In genomic region chr20:56957737-56958553, GRCh38 we compare ENCODE assay signal across 12 cellular contexts.
DNase-seq lines count a peak whose midpoint lies in the region; ATAC-seq and TF ChIP-seq lines count a peak whose summit lies in the region.
"Had no signal": no experiment of that assay in that cellular context is flagged by ENCODE, and none has a peak within 500 bp of the region (broad histone marks: within the 10 kb centered on the region; RNA-seq: fewer than 3 reads in every experiment).

No MANE protein-coding gene starts in this region.

- no peak overlapping the region for H3K4me3 ChIP-seq in spleen
- H3K4me3 ChIP-seq: SJSA1, skin epidermis had no signal

- H3K27me3 Mint-ChIP-seq in neural crest cell (ENCODE audit: low read depth): peaks cover 89% of the 10 kb centered on the region

- H3K36me3 Mint-ChIP-seq in neural crest cell (ENCODE audit: low read depth): no peaks in the 10 kb centered on the region

- peaks cover 0 to 89% (median 27%) of the 10 kb centered on the region in 7 donors for H3K27me3 ChIP-seq in spleen (replicated peaks in 1 of 7)

- H3K4me1 ChIP-seq in spleen: peaks cover 0 to 5% (median 0%) of the 10 kb centered on the region in 6 donors
- H3K4me1 ChIP-seq: SJSA1 had no signal

- no peaks in the 10 kb centered on the region for H3K9me3 ChIP-seq in spleen
- H3K9me3 ChIP-seq: SJSA1 had no signal

- H3K4me3 Mint-ChIP-seq in neural crest cell: peak overlapping the region; percentile 42

- TF ChIP-seq CTCF in neural crest cell (conservative IDR thresholded peaks at IDR 0.05) (no peak), GM10266 (IDR thresholded peaks at IDR 0.05; ENCODE audit: control insufficient read depth, insufficient read depth, low read depth, missing control alignments) (no peak), spleen (IDR thresholded peaks at IDR 0.05 in 8 of 11, conservative IDR thresholded peaks at IDR 0.05 in 3 of 11) (no peak)

- peaks cover 34% of the 10 kb centered on the region for H3K4me1 Mint-ChIP-seq in neural crest cell

- WGBS in spleen, 5 donors: 53 to 55% (median 53%) methylated on average over 28 to 34 of the region's 34 CpGs

- peak overlapping the region; percentile 73 for H3K27ac Mint-ChIP-seq in neural crest cell (ENCODE audit: unreplicated experiment)

- ATAC-seq in HG02938 (IDR thresholded peaks at IDR 0.05; ENCODE audit: unreplicated experiment) (no peak), GM21717 (IDR thresholded peaks at IDR 0.05; ENCODE audit: unreplicated experiment) (no peak)

- H3K9me3 Mint-ChIP-seq in neural crest cell: no peaks in the 10 kb centered on the region

- TF ChIP-seq POLR2A in spleen (IDR thresholded peaks at IDR 0.05): no peak

- DNase-seq in Daoy (ENCODE audit: low read depth) (peak; percentile 45), NCI-H2107 treated with DMSO at 0.1 percent for 48 hours (lab: John Stamatoyannopoulos, UW; ENCODE audit: unreplicated experiment) (peak; percentile 10), astrocyte of the hippocampus (ENCODE audit: low read depth, low spot score) (peak; percentile 47), neural crest cell (ENCODE audit: low read depth, low spot score) (peak; percentile 40), GM10266 (ENCODE audit: extremely low spot score) (no peak), spleen (no peak)
- DNase-seq: activated CD4-positive, CD25-positive, alpha-beta regulatory T cell treated with anti-CD3 and anti-CD28 coated beads, Interleukin-2, amount 50 U/mL, for 72 hours; DND-41 had no signal

- intact Hi-C loops in spleen (cut with DNase I; ENCODE audit: low total_unique reads): no loop called here

- H3K27ac ChIP-seq in spleen: no peak overlapping the region
- H3K27ac ChIP-seq: SJSA1, skin epidermis had no signal

- no peaks in the 10 kb centered on the region for H3K36me3 ChIP-seq in spleen
- H3K36me3 ChIP-seq: SJSA1 had no signal

Comparison
In these comparisons a context has a peak if more than half of its experiments do, and no peak if none do; other contexts are left out.
1. DNase-seq: peak in Daoy (single experiment), NCI-H2107 treated with DMSO at 0.1 percent for 48 hours (single experiment), astrocyte of the hippocampus (single experiment) and neural crest cell (single experiment); none in GM10266 (single experiment) and spleen (single experiment).